ENCODE assay signal across 1 cellular context in genomic region chr17:61390479-61390791, GRCh38.
TF ChIP-seq lines count a peak whose summit lies in the region.

No MANE protein-coding gene starts in this region.

TF ChIP-seq in IMR-90, 13 proteins besides CTCF, POLR2A, EP300 and RAD21:
- no peak for TF ChIP-seq NFE2L2 (IDR thresholded peaks at IDR 0.05; ENCODE audit: low read depth, low read length)
- TF ChIP-seq, protein P1, sequence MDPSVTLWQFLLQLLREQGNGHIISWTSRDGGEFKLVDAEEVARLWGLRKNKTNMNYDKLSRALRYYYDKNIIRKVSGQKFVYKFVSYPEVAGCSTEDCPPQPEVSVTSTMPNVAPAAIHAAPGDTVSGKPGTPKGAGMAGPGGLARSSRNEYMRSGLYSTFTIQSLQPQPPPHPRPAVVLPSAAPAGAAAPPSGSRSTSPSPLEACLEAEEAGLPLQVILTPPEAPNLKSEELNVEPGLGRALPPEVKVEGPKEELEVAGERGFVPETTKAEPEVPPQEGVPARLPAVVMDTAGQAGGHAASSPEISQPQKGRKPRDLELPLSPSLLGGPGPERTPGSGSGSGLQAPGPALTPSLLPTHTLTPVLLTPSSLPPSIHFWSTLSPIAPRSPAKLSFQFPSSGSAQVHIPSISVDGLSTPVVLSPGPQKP (IDR thresholded peaks at IDR 0.05; ENCODE audit: borderline replicate concordance, low read depth, low read length), result no peak
- no peak for TF ChIP-seq MXI1 (IDR thresholded peaks at IDR 0.05; ENCODE audit: borderline replicate concordance, low read depth, low read length)
- TF ChIP-seq BHLHE40 (IDR thresholded peaks at IDR 0.05; ENCODE audit: low read depth, low read length), result no peak
- TF ChIP-seq CHD1 (IDR thresholded peaks at IDR 0.05; ENCODE audit: low read depth, low read length), result no peak
- TF ChIP-seq FOS (IDR thresholded peaks at IDR 0.05; ENCODE audit: low read depth, low read length), result no peak
- no peak for TF ChIP-seq MAFK (IDR thresholded peaks at IDR 0.05; ENCODE audit: low read depth, low read length)
- no peak for TF ChIP-seq SMC3 (IDR thresholded peaks at IDR 0.05; ENCODE audit: low read depth, low read length)
- no peak for TF ChIP-seq RFX5 (IDR thresholded peaks at IDR 0.05; ENCODE audit: low read depth, low read length)
- no peak for TF ChIP-seq MAZ (IDR thresholded peaks at IDR 0.05; ENCODE audit: borderline replicate concordance, low read depth, low read length)
- TF ChIP-seq USF2 (IDR thresholded peaks at IDR 0.05; ENCODE audit: low read depth, low read length), result no peak
- no peak for TF ChIP-seq CEBPB (IDR thresholded peaks at IDR 0.05; ENCODE audit: low read depth, low read length)
